Comparison of ENCODE assay signal across 7 cellular contexts in the genomic region with DNA sequence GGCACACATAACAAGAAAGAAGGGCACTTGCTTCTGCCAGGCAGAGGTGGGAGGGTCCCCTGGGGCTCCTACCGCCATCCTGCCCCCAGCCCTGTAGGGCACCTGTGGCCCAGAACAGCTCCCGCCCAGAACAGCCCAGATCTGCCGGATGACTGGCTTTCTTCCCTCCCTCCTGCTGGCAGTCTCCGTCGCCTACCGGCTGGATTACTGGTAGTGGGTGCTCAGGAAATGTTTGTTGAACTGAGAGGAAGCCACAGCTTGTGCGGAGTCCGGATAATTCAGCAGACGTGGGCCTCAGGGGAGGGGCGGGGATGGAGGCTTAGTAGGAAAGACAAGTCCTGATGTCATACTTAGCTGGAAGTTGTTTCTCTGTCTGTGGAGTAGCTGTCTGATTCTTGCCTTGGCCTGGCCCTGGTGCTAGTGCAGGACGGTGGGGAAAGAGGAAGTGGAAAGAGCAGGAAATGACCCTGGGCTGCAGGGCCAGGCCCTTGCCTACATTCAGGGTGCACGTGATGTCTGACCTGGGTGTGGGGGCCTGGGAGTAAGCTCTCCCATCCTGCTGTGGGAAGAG. TPM values are rescaled to one million over a fixed set of nuclear protein-coding genes. Genes with fewer than 3 reads are reported as not detected.
DNase-seq lines count a peak whose midpoint lies in the region; TF ChIP-seq lines count a peak whose summit lies in the region.
"Had no signal": no experiment of that assay in that cellular context is flagged by ENCODE, and none has a peak within 500 bp of the region (broad histone marks: within the 10 kb centered on the region; RNA-seq: fewer than 3 reads in every experiment).

No MANE protein-coding gene starts in this region.

- H3K4me1 Mint-ChIP-seq in chondrocyte (ENCODE audit: low read depth), result peaks cover 95% of the 10 kb centered on the region

- H3K4me3 Mint-ChIP-seq in chondrocyte (ENCODE audit: unreplicated experiment), result no peak overlapping the region

- H3K27ac Mint-ChIP-seq in chondrocyte (ENCODE audit: unreplicated experiment), result peak overlapping the region; percentile 87

- H3K36me3 Mint-ChIP-seq in chondrocyte (ENCODE audit: low read depth), result peaks cover 5% of the 10 kb centered on the region

- no peaks in the 10 kb centered on the region for H3K27me3 Mint-ChIP-seq in chondrocyte (ENCODE audit: low read depth)

- TF ChIP-seq CTCF in chondrocyte (IDR thresholded peaks at IDR 0.05), result no peak

- no peaks in the 10 kb centered on the region for H3K9me3 Mint-ChIP-seq in chondrocyte (ENCODE audit: low read depth)

- DNase-seq in NCI-H2107 treated with DMSO at 0.1 percent for 48 hours (lab: John Stamatoyannopoulos, UW; ENCODE audit: unreplicated experiment), result peak; percentile 24
- DNase-seq in NCI-H2107 (lab: John Stamatoyannopoulos, UW), result no peak
- DNase-seq in chondrocyte (ENCODE audit: low spot score), result peak; percentile 90
- peak; percentile 55 for DNase-seq in non-pigmented ciliary epithelial cell (ENCODE audit: low read depth)
- DNase-seq in foreskin melanocyte, result no peak
- no peak for DNase-seq in NCI-H1048 (lab: John Stamatoyannopoulos, UW)

RNA-seq across cellular contexts. Expression of gene CCDC9B, which starts 6.7 kb away (rescaled TPM):
- total RNA-seq in chondrocyte, result 55.4 to 60.0 TPM (median 58.0 TPM) in 3 replicates

RNA-seq across cellular contexts. Expression of gene INAFM2, which starts 10.5 kb away (rescaled TPM):
- 68.8 to 128 TPM (median 80.6 TPM) in 3 replicates for total RNA-seq in chondrocyte

RNA-seq across cellular contexts. Expression of gene PHGR1, which starts 16.8 kb away (rescaled TPM):
- not detected in 3 replicates for total RNA-seq in chondrocyte
- total RNA-seq: activated CD8-positive, alpha-beta memory T cell treated with anti-CD3 and anti-CD28 coated beads for 36 hours had no signal

RNA-seq across cellular contexts. Expression of gene DISP2, which starts 24.0 kb away (rescaled TPM):
- 1.3 to 2.2 TPM (median 1.4 TPM) in 3 replicates for total RNA-seq in chondrocyte

RNA-seq across cellular contexts. Expression of gene PLCB2, which starts 26.3 kb away (rescaled TPM):
- total RNA-seq in chondrocyte, result 1.4 to 3.4 TPM (median 2.8 TPM) in 3 replicates

Comparison
In these comparisons a context has a peak if more than half of its experiments do, and no peak if none do; other contexts are left out.
1. DNase-seq: peak in NCI-H2107 treated with DMSO at 0.1 percent for 48 hours (single experiment), chondrocyte (single experiment) and non-pigmented ciliary epithelial cell (single experiment); none in NCI-H2107 (single experiment), foreskin melanocyte (single experiment) and NCI-H1048 (single experiment).